Comparison of ENCODE assay signal across 8 cellular contexts in the genomic region with DNA sequence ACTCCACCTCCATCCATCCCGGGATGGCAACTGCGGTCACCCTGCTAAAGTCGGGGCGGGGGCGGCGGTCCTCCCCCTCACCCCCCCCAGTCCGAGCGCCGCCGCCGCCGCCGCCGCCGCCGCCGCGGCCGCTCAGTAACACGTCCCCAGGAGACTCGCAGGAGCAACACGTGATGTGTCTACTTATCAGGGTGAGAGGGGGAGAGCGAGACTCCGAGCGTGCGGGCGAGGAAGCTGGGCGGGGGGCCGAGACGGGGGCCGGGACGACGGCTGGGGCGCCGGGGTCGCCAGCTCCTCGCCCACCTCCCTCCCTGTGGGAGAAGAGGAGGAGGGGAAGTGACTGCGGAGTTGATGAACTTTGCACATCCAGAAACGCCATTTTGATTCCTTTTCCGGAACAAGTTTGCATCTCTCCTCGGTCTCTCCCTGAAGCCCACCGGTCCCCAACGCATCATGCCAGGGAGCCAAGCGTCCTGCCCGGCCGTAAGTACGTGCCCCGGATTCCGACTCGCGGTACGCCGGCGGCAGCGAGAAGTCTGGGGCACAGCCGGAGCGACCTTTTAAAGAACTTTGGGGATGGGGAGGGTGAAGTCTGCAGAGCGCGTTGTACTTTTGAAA. TPM values are rescaled to one million over a fixed set of nuclear protein-coding genes. Genes with fewer than 3 reads are reported as not detected.
DNase-seq lines count a peak whose midpoint lies in the region; ATAC-seq and TF ChIP-seq lines count a peak whose summit lies in the region.

A gene with protein sequence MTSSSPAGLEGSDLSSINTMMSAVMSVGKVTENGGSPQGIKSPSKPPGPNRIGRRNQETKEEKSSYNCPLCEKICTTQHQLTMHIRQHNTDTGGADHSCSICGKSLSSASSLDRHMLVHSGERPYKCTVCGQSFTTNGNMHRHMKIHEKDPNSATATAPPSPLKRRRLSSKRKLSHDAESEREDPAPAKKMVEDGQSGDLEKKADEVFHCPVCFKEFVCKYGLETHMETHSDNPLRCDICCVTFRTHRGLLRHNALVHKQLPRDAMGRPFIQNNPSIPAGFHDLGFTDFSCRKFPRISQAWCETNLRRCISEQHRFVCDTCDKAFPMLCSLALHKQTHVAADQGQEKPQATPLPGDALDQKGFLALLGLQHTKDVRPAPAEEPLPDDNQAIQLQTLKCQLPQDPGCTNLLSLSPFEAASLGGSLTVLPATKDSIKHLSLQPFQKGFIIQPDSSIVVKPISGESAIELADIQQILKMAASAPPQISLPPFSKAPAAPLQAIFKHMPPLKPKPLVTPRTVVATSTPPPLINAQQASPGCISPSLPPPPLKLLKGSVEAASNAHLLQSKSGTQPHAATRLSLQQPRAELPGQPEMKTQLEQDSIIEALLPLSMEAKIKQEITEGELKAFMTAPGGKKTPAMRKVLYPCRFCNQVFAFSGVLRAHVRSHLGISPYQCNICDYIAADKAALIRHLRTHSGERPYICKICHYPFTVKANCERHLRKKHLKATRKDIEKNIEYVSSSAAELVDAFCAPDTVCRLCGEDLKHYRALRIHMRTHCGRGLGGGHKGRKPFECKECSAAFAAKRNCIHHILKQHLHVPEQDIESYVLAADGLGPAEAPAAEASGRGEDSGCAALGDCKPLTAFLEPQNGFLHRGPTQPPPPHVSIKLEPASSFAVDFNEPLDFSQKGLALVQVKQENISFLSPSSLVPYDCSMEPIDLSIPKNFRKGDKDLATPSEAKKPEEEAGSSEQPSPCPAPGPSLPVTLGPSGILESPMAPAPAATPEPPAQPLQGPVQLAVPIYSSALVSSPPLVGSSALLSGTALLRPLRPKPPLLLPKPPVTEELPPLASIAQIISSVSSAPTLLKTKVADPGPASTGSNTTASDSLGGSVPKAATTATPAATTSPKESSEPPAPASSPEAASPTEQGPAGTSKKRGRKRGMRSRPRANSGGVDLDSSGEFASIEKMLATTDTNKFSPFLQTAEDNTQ (N-terminal part only) (plus strand): TSS at position 384 of the 618 bp plus-strand sequence. CDS start 73,951 bp downstream, outside the sequence.

- ATAC-seq in GM18517 (IDR thresholded peaks at IDR 0.05; ENCODE audit: unreplicated experiment) (peak; percentile 49), HG03025 (IDR thresholded peaks at IDR 0.05; ENCODE audit: low FRiP score, unreplicated experiment) (peak; percentile 56), memory B cell (ENCODE audit: low read depth) (peak; percentile 56)
- peak; percentile 56 for ATAC-seq in activated CD8-positive, alpha-beta T cell treated with anti-CD3 and anti-CD28 coated beads for 36 hours

- H3K9me3 Mint-ChIP-seq in activated CD8-positive, alpha-beta T cell treated with anti-CD3 and anti-CD28 coated beads for 36 hours: no peaks in the 10 kb centered on the region
- H3K9me3 Mint-ChIP-seq in memory B cell: no peaks in the 10 kb centered on the region

- no peaks in the 10 kb centered on the region for H3K36me3 ChIP-seq in effector memory CD4-positive, alpha-beta T cell (ENCODE audit: control insufficient read depth, insufficient read depth, low read length)

- peak within 1 kb of the TSS; percentile 83 for H3K4me3 Mint-ChIP-seq in activated CD8-positive, alpha-beta T cell treated with anti-CD3 and anti-CD28 coated beads for 36 hours
- H3K4me3 Mint-ChIP-seq in memory B cell: peak within 1 kb of the TSS; percentile 92

- H3K27me3 ChIP-seq in effector memory CD4-positive, alpha-beta T cell (replicated peaks; ENCODE audit: control insufficient read depth, insufficient read depth, low read length, poor library complexity, severe bottlenecking): no peaks in the 10 kb centered on the region

- peaks cover 6% of the 10 kb centered on the region for H3K36me3 Mint-ChIP-seq in activated CD8-positive, alpha-beta T cell treated with anti-CD3 and anti-CD28 coated beads for 36 hours (ENCODE audit: low read depth)
- H3K36me3 Mint-ChIP-seq in memory B cell: no peaks in the 10 kb centered on the region

- peak within 1 kb of the TSS; percentile 97 for H3K27ac Mint-ChIP-seq in activated CD8-positive, alpha-beta T cell treated with anti-CD3 and anti-CD28 coated beads for 36 hours
- H3K27ac Mint-ChIP-seq in memory B cell: peak within 1 kb of the TSS; percentile 83

- peaks cover 35% of the 10 kb centered on the region for H3K4me1 Mint-ChIP-seq in activated CD8-positive, alpha-beta T cell treated with anti-CD3 and anti-CD28 coated beads for 36 hours (ENCODE audit: low read depth)
- H3K4me1 Mint-ChIP-seq in memory B cell: peaks cover 23% of the 10 kb centered on the region

- CTCF ChIA-PET in activated CD8-positive, alpha-beta T cell treated with anti-CD3 and anti-CD28 coated beads for 36 hours (lab: Charles Lee): interaction anchor here (1.7 to 1.8 kb wide), 2 partner anchors 22 to 29 kb away, joined by 4 read pairs; no protein-coding TSS in a partner anchor

- peak within 1 kb of the TSS; percentile 80 for H3K27ac ChIP-seq in 22Rv1
- peak within 1 kb of the TSS; percentile 70 for H3K27ac ChIP-seq in effector memory CD4-positive, alpha-beta T cell (ENCODE audit: insufficient read depth, low read length, poor library complexity, severe bottlenecking)

- POLR2A ChIA-PET in activated CD8-positive, alpha-beta T cell treated with anti-CD3 and anti-CD28 coated beads for 36 hours (lab: Charles Lee): interaction anchor here (0.6 to 3.2 kb wide), 10 partner anchors 9 to 425 kb away, joined by 3 to 17 read pairs (median 5); no protein-coding TSS in a partner anchor

- peak within 1 kb of the TSS; percentile 76 for H3K4me3 ChIP-seq in effector memory CD4-positive, alpha-beta T cell (ENCODE audit: insufficient read depth, low read depth, low read length, poor library complexity, severe bottlenecking)

- TF ChIP-seq CTCF in 22Rv1 (IDR thresholded peaks at IDR 0.05): no peak
- TF ChIP-seq CTCF in activated CD8-positive, alpha-beta T cell treated with anti-CD3 and anti-CD28 coated beads for 36 hours (IDR thresholded peaks at IDR 0.05): no peak

- intact Hi-C loops in activated CD8-positive, alpha-beta T cell treated with anti-CD3 and anti-CD28 coated beads for 36 hours (cut with micrococcal nuclease): loop anchor here (2.0 kb wide), 1 partner anchor 29 kb away; no protein-coding TSS in a partner anchor

- H3K9me3 ChIP-seq in effector memory CD4-positive, alpha-beta T cell (ENCODE audit: control insufficient read depth, low read length): no peaks in the 10 kb centered on the region

- H3K27me3 Mint-ChIP-seq in activated CD8-positive, alpha-beta T cell treated with anti-CD3 and anti-CD28 coated beads for 36 hours: no peaks in the 10 kb centered on the region
- no peaks in the 10 kb centered on the region for H3K27me3 Mint-ChIP-seq in memory B cell

- peaks cover 3% of the 10 kb centered on the region for H3K4me1 ChIP-seq in effector memory CD4-positive, alpha-beta T cell (ENCODE audit: control insufficient read depth, insufficient read depth, low read length, poor library complexity, severe bottlenecking)

- DNase-seq in NCI-H526 (lab: John Stamatoyannopoulos, UW): peak; percentile 60 to 82
- peak; percentile 74 for DNase-seq in activated CD8-positive, alpha-beta T cell treated with anti-CD3 and anti-CD28 coated beads for 36 hours
- peak; percentile 41 to 56 (median 50) for DNase-seq in effector memory CD4-positive, alpha-beta T cell
- peak; percentile 38 to 65 for DNase-seq in memory B cell (ENCODE audit: low spot score in 2 of 2)
- peak; percentile 73 for DNase-seq in stimulated activated CD8-positive, alpha-beta memory T cell treated with anti-CD3 and anti-CD28 coated beads, Interleukin-4, amount 100 ng/mL, for 48 hours

RNA-seq across cellular contexts. Expression of the gene that starts here (rescaled TPM):
- 10 to 100 TPM; 18.7 to 19.7 TPM for total RNA-seq in activated CD8-positive, alpha-beta T cell treated with anti-CD3 and anti-CD28 coated beads for 36 hours

Comparison
In these comparisons a context has a peak if more than half of its experiments do, and no peak if none do; other contexts are left out.
1. Peak in every context shown above with its lines: DNase-seq, ATAC-seq, H3K4me3 ChIP-seq and H3K27ac ChIP-seq.